ENCODE assay signal across 1 cellular context in genomic region chr11:18253222-18253621, GRCh38.
TF ChIP-seq lines count a peak whose summit lies in the region.

No MANE protein-coding gene starts in this region.

TF ChIP-seq in HepG2, 621 proteins besides CTCF, POLR2A, EP300 and RAD21:
- TF ChIP-seq TEAD3 (CRISPR knock-in tag; optimal IDR thresholded peaks at IDR 0.05; ENCODE audit: borderline replicate concordance) (peak; percentile 87), JDP2 (CRISPR knock-in tag; IDR thresholded peaks at IDR 0.05; ENCODE audit: borderline replicate concordance) (no peak)
TF ChIP-seq in HepG2: peak in this region for 1.
